ENCODE assay signal across 9 cellular contexts in the genomic region with DNA sequence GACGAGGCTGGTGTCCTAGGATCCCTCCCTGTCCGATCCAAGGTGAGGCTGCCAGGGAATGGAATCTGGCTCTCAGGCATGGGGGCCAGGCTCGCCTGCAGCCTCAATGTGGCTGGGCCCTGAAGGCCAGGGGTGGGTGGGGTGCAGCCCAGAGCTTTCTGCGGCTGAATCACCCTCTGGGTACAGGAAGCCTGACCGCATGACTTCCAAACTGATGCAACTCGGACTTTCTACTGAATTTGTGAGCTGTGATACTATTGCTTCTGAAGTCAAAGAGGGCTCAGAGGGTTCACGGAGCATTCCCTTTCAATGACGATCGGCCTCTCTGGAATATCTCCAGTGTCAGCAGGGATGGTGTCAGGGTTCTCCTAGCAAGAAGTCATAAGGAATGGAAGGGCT.
A peak's percentile ranks its signal among the peaks of the same experiment; 100 is the strongest.
DNase-seq lines count a peak whose midpoint lies in the region; ATAC-seq and TF ChIP-seq lines count a peak whose summit lies in the region.
"Had no signal": no experiment of that assay in that cellular context is flagged by ENCODE, and none has a peak within 500 bp of the region (broad histone marks: within the 10 kb centered on the region; RNA-seq: fewer than 3 reads in every experiment).

No MANE protein-coding gene starts in this region.

- H3K27ac Mint-ChIP-seq in type B pancreatic cell: no peak overlapping the region

- no peak overlapping the region for H3K4me3 Mint-ChIP-seq in type B pancreatic cell

- H3K27me3 ChIP-seq in upper lobe of right lung: no peaks in the 10 kb centered on the region

- ATAC-seq in upper lobe of right lung: peak; percentile 74
- ATAC-seq in HG02884 (IDR thresholded peaks at IDR 0.05; ENCODE audit: unreplicated experiment): no peak

- DNase-seq in activated CD8-positive, alpha-beta memory T cell treated with anti-CD3 and anti-CD28 coated beads, Interleukin-2, amount 50 U/mL, for 4 hours: peak; percentile 11
- DNase-seq in activated CD8-positive, alpha-beta memory T cell treated with anti-CD3 and anti-CD28 coated beads for 24 hours: no peak
- peak; percentile 84 for DNase-seq in brain pericyte (ENCODE audit: low read depth, low spot score)
- DNase-seq in medulla oblongata (ENCODE audit: extremely low spot score): peak; percentile 51
- DNase-seq in upper lobe of right lung: peak; percentile 81
- no peak for DNase-seq in type B pancreatic cell (ENCODE audit: extremely low spot score, unreplicated experiment)
- DNase-seq in stimulated activated CD4-positive, alpha-beta T cell treated with anti-CD3 and anti-CD28 coated beads, Interleukin-15, amount 100 ng/mL, for 24 hours: no peak

- intact Hi-C loops in upper lobe of right lung (cut with DNase I): no loop called here

- peaks cover 9% of the 10 kb centered on the region for H3K4me1 Mint-ChIP-seq in type B pancreatic cell (ENCODE audit: unreplicated experiment)

- TF ChIP-seq CTCF in upper lobe of right lung (IDR thresholded peaks at IDR 0.05) (no peak), type B pancreatic cell (conservative IDR thresholded peaks at IDR 0.05) (no peak)

- peak overlapping the region; percentile 40 for H3K27ac ChIP-seq in upper lobe of right lung

- H3K36me3 ChIP-seq in upper lobe of right lung: no peaks in the 10 kb centered on the region

- H3K9me3 Mint-ChIP-seq in type B pancreatic cell: peaks cover 7% of the 10 kb centered on the region
- H3K9me3 Mint-ChIP-seq: CD8-positive, alpha-beta memory T cell had no signal

- H3K4me1 ChIP-seq in upper lobe of right lung: peaks cover 37% of the 10 kb centered on the region

- H3K36me3 Mint-ChIP-seq in type B pancreatic cell: no peaks in the 10 kb centered on the region
- H3K36me3 Mint-ChIP-seq: CD8-positive, alpha-beta memory T cell had no signal

- H3K9me3 ChIP-seq in upper lobe of right lung: no peaks in the 10 kb centered on the region

- no peak overlapping the region for H3K4me3 ChIP-seq in upper lobe of right lung

- no peaks in the 10 kb centered on the region for H3K27me3 Mint-ChIP-seq in type B pancreatic cell

Comparison
In these comparisons a context has a peak if more than half of its experiments do, and no peak if none do; other contexts are left out.
1. DNase-seq: peak in activated CD8-positive, alpha-beta memory T cell treated with anti-CD3 and anti-CD28 coated beads, Interleukin-2, amount 50 U/mL, for 4 hours (single experiment), brain pericyte (single experiment), medulla oblongata (single experiment) and upper lobe of right lung (single experiment); none in activated CD8-positive, alpha-beta memory T cell treated with anti-CD3 and anti-CD28 coated beads for 24 hours (single experiment), type B pancreatic cell (single experiment) and stimulated activated CD4-positive, alpha-beta T cell treated with anti-CD3 and anti-CD28 coated beads, Interleukin-15, amount 100 ng/mL, for 24 hours (single experiment).